Comparison of ENCODE assay signal across 1 cellular context in the genomic region with DNA sequence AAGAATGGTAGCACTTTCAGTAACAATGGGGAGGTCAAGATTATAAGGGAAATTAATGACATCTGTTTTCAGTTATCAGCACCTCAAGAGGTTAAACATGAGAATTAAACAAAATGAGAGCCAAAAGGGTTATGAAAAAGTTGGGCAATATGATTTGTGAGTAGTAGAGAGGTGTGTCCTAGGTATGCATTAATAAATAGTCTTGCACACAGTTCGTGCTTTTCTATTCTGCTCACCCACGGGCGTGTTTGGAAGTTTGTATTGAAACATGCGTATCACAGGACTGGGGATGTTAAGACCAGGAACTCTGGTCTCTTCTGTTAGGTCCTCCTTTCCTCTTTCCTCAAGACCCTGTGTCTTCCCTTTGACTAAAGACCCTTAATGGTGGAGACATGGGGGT.
TF ChIP-seq lines count a peak whose summit lies in the region.

No MANE protein-coding gene starts in this region.

TF ChIP-seq in GM23338, 12 proteins besides CTCF, POLR2A, EP300 and RAD21 (continued from another document):
- TF ChIP-seq, protein P1, sequence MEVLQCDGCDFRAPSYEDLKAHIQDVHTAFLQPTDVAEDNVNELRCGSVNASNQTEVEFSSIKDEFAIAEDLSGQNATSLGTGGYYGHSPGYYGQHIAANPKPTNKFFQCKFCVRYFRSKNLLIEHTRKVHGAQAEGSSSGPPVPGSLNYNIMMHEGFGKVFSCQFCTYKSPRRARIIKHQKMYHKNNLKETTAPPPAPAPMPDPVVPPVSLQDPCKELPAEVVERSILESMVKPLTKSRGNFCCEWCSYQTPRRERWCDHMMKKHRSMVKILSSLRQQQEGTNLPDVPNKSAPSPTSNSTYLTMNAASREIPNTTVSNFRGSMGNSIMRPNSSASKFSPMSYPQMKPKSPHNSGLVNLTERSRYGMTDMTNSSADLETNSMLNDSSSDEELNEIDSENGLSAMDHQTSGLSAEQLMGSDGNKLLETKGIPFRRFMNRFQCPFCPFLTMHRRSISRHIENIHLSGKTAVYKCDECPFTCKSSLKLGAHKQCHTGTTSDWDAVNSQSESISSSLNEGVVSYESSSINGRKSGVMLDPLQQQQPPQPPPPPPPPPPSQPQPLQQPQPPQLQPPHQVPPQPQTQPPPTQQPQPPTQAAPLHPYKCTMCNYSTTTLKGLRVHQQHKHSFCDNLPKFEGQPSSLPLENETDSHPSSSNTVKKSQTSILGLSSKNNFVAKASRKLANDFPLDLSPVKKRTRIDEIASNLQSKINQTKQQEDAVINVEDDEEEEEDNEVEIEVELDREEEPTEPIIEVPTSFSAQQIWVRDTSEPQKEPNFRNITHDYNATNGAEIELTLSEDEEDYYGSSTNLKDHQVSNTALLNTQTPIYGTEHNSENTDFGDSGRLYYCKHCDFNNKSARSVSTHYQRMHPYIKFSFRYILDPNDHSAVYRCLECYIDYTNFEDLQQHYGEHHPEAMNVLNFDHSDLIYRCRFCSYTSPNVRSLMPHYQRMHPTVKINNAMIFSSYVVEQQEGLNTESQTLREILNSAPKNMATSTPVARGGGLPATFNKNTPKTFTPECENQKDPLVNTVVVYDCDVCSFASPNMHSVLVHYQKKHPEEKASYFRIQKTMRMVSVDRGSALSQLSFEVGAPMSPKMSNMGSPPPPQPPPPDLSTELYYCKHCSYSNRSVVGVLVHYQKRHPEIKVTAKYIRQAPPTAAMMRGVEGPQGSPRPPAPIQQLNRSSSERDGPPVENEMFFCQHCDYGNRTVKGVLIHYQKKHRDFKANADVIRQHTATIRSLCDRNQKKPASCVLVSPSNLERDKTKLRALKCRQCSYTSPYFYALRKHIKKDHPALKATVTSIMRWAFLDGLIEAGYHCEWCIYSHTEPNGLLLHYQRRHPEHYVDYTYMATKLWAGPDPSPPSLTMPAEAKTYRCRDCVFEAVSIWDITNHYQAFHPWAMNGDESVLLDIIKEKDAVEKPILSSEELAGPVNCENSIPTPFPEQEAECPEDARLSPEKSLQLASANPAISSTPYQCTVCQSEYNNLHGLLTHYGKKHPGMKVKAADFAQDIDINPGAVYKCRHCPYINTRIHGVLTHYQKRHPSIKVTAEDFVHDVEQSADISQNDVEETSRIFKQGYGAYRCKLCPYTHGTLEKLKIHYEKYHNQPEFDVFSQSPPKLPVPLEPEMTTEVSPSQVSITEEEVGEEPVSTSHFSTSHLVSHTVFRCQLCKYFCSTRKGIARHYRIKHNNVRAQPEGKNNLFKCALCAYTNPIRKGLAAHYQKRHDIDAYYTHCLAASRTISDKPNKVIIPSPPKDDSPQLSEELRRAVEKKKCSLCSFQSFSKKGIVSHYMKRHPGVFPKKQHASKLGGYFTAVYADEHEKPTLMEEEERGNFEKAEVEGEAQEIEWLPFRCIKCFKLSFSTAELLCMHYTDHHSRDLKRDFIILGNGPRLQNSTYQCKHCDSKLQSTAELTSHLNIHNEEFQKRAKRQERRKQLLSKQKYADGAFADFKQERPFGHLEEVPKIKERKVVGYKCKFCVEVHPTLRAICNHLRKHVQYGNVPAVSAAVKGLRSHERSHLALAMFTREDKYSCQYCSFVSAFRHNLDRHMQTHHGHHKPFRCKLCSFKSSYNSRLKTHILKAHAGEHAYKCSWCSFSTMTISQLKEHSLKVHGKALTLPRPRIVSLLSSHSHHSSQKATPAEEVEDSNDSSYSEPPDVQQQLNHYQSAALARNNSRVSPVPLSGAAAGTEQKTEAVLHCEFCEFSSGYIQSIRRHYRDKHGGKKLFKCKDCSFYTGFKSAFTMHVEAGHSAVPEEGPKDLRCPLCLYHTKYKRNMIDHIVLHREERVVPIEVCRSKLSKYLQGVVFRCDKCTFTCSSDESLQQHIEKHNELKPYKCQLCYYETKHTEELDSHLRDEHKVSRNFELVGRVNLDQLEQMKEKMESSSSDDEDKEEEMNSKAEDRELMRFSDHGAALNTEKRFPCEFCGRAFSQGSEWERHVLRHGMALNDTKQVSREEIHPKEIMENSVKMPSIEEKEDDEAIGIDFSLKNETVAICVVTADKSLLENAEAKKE (CRISPR knock-in tag; IDR thresholded peaks at IDR 0.05), result no peak
- no peak for TF ChIP-seq STAT1 (IDR thresholded peaks at IDR 0.05; ENCODE audit: unreplicated experiment)
- no peak for TF ChIP-seq NANOG (IDR thresholded peaks at IDR 0.05; ENCODE audit: borderline replicate concordance)
- TF ChIP-seq JUNB (IDR thresholded peaks at IDR 0.05; ENCODE audit: unreplicated experiment), result no peak
- no peak for TF ChIP-seq CREB1 (CRISPR knock-in tag; IDR thresholded peaks at IDR 0.05; ENCODE audit: low read depth)
- no peak for TF ChIP-seq ZNF331 (CRISPR knock-in tag; IDR thresholded peaks at IDR 0.05; ENCODE audit: low read depth)
- no peak for TF ChIP-seq EZH2phosphoT487 (IDR thresholded peaks at IDR 0.05; ENCODE audit: unreplicated experiment)
- TF ChIP-seq, protein P2, sequence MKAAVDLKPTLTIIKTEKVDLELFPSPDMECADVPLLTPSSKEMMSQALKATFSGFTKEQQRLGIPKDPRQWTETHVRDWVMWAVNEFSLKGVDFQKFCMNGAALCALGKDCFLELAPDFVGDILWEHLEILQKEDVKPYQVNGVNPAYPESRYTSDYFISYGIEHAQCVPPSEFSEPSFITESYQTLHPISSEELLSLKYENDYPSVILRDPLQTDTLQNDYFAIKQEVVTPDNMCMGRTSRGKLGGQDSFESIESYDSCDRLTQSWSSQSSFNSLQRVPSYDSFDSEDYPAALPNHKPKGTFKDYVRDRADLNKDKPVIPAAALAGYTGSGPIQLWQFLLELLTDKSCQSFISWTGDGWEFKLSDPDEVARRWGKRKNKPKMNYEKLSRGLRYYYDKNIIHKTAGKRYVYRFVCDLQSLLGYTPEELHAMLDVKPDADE (IDR thresholded peaks at IDR 0.05), result no peak
- TF ChIP-seq, protein P3, sequence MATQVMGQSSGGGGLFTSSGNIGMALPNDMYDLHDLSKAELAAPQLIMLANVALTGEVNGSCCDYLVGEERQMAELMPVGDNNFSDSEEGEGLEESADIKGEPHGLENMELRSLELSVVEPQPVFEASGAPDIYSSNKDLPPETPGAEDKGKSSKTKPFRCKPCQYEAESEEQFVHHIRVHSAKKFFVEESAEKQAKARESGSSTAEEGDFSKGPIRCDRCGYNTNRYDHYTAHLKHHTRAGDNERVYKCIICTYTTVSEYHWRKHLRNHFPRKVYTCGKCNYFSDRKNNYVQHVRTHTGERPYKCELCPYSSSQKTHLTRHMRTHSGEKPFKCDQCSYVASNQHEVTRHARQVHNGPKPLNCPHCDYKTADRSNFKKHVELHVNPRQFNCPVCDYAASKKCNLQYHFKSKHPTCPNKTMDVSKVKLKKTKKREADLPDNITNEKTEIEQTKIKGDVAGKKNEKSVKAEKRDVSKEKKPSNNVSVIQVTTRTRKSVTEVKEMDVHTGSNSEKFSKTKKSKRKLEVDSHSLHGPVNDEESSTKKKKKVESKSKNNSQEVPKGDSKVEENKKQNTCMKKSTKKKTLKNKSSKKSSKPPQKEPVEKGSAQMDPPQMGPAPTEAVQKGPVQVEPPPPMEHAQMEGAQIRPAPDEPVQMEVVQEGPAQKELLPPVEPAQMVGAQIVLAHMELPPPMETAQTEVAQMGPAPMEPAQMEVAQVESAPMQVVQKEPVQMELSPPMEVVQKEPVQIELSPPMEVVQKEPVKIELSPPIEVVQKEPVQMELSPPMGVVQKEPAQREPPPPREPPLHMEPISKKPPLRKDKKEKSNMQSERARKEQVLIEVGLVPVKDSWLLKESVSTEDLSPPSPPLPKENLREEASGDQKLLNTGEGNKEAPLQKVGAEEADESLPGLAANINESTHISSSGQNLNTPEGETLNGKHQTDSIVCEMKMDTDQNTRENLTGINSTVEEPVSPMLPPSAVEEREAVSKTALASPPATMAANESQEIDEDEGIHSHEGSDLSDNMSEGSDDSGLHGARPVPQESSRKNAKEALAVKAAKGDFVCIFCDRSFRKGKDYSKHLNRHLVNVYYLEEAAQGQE (IDR thresholded peaks at IDR 0.05; ENCODE audit: unreplicated experiment), result no peak
- no peak for TF ChIP-seq EZH2 (IDR thresholded peaks at IDR 0.05; ENCODE audit: low read depth, unreplicated experiment)
- no peak for TF ChIP-seq POLR2AphosphoS5 (IDR thresholded peaks at IDR 0.05; ENCODE audit: low read depth)
